Comparison of ENCODE assay signal across 17 cellular contexts in the genomic region with DNA sequence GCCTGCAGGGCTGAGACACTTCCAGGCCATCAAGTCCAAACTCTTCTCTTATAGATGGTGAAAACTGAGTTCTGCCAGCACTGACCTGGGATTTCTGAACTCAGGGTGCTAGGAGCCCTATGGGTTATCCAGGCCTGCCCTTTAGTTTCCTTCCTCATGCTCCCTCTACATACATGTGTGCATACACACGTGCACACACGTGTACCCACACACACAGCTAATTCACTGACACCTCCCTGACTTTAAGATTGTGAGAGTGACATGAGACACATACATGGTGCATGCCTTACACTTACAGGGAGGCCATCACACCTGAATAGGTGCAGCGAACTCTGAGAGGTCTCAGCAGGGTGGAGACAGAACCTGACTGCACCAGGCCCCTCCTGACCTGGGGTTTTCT.
"Had no signal": no experiment of that assay in that cellular context is flagged by ENCODE, and none has a peak within 500 bp of the region (broad histone marks: within the 10 kb centered on the region; RNA-seq: fewer than 3 reads in every experiment).

No MANE protein-coding gene starts in this region.

- H3K4me1 ChIP-seq: foreskin keratinocyte had no signal

- H3K27ac ChIP-seq: brain microvascular endothelial cell, foreskin keratinocyte, lower lobe of right lung, parathyroid adenoma, transverse colon had no signal

- DNase-seq: activated CD4-positive, alpha-beta memory T cell treated with anti-CD3 and anti-CD28 coated beads, Interleukin-2, amount 10 ng/mL, durations not matched to agents 7 days and 5 days; activated CD4-positive, alpha-beta T cell treated with anti-CD3 and anti-CD28 coated beads for 36 hours; activated T-cell treated with anti-CD3 and anti-CD28 coated beads, Interleukin-2, amount 50 U/mL, for 24 hours; amniotic stem cell; cortex of kidney; effector memory CD4-positive, alpha-beta T cell; lower lobe of right lung; naive thymus-derived CD4-positive, alpha-beta T cell; small intestine; stimulated activated CD4-positive, alpha-beta T cell treated with anti-CD3 and anti-CD28 coated beads, Interleukin-4, amount 100 ng/mL, for 24 hours; stimulated activated naive CD4-positive, alpha-beta T cell; T-helper 17 cell had no signal

- H3K36me3 ChIP-seq: brain microvascular endothelial cell, lower lobe of right lung, transverse colon had no signal

- H3K9ac ChIP-seq: parathyroid adenoma had no signal

- H3K9me3 ChIP-seq: lower lobe of right lung, transverse colon had no signal

- H3K4me3 ChIP-seq: lower lobe of right lung, transverse colon had no signal

- H3K27me3 ChIP-seq: brain microvascular endothelial cell, transverse colon had no signal

- H3K79me2 ChIP-seq: parathyroid adenoma had no signal

- ATAC-seq: activated CD4-positive, alpha-beta T cell treated with anti-CD3 and anti-CD28 coated beads for 36 hours; left colon; naive thymus-derived CD4-positive, alpha-beta T cell; T-helper 17 cell had no signal
